In the genomic region with DNA sequence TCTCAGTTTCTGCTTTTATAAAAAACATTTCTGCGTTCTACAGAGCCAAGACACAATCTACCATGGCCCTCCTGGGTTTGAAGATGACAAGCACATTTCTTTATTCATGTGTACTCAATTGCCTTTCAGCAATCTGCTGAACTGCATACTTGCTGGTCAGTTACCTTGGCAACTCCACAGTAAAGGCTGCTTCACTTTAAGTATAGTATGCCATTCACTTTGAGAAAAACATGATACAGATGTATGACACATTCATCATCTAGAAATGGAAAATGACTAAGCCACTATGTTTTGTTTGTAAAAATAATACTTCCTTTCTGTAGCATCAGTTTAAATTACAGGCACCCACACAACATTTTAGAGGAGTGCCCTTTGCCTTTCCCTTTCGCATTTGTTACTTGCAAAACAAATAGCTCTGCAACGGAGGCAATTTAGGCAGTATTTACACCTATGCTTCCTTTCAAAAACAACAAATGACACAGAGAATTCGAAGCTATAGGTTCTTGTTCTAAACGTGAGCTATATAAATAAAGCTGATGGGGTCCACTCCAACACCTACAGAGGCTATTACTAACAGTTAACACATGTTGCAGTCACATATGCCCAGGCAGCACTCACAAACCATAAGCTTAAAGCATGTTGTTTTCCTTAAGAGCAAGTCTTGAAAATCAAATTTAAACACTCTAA, we compare ENCODE assay signal across 9 cellular contexts. TPM values are rescaled to one million over a fixed set of nuclear protein-coding genes. Genes with fewer than 3 reads are reported as not detected.
A peak's percentile ranks its signal among the peaks of the same experiment; 100 is the strongest.
DNase-seq lines count a peak whose midpoint lies in the region; ATAC-seq and TF ChIP-seq lines count a peak whose summit lies in the region.
"Had no signal": no experiment of that assay in that cellular context is flagged by ENCODE, and none has a peak within 500 bp of the region (broad histone marks: within the 10 kb centered on the region; RNA-seq: fewer than 3 reads in every experiment).

No MANE protein-coding gene starts in this region.

- H3K4me3 Mint-ChIP-seq in activated CD8-positive, alpha-beta memory T cell treated with anti-CD3 and anti-CD28 coated beads, Interleukin-2, amount 10 ng/mL, durations not matched to agents 7 days and 5 days = no peak overlapping the region

- H3K27ac Mint-ChIP-seq in activated CD8-positive, alpha-beta memory T cell treated with anti-CD3 and anti-CD28 coated beads, Interleukin-2, amount 10 ng/mL, durations not matched to agents 7 days and 5 days = no peak overlapping the region

- no peak overlapping the region for H3K27ac ChIP-seq in lower lobe of right lung
- H3K27ac ChIP-seq: VCaP had no signal

- H3K36me3 Mint-ChIP-seq in activated CD8-positive, alpha-beta memory T cell treated with anti-CD3 and anti-CD28 coated beads, Interleukin-2, amount 10 ng/mL, durations not matched to agents 7 days and 5 days = no peaks in the 10 kb centered on the region

- CTCF ChIA-PET in activated CD8-positive, alpha-beta memory T cell treated with anti-CD3 and anti-CD28 coated beads, Interleukin-2, amount 10 ng/mL, durations not matched to agents 7 days and 5 days (lab: Charles Lee) = interaction anchor here (1.6 kb wide), 1 partner anchor 8 kb away, joined by 4 read pairs; no protein-coding TSS in a partner anchor

- no peaks in the 10 kb centered on the region for H3K4me1 Mint-ChIP-seq in activated CD8-positive, alpha-beta memory T cell treated with anti-CD3 and anti-CD28 coated beads, Interleukin-2, amount 10 ng/mL, durations not matched to agents 7 days and 5 days

- intact Hi-C loops in lower lobe of right lung (cut with DNase I) = no loop called here

- no peak overlapping the region for H3K4me3 ChIP-seq in lower lobe of right lung

- TF ChIP-seq CTCF in GM13977 (IDR thresholded peaks at IDR 0.05; ENCODE audit: extremely low read depth, insufficient read depth, missing control alignments) = no peak
- TF ChIP-seq CTCF in lower lobe of right lung (IDR thresholded peaks at IDR 0.05) = no peak

- H3K9me3 ChIP-seq in lower lobe of right lung = no peaks in the 10 kb centered on the region

- H3K9me3 Mint-ChIP-seq in activated CD8-positive, alpha-beta memory T cell treated with anti-CD3 and anti-CD28 coated beads, Interleukin-2, amount 10 ng/mL, durations not matched to agents 7 days and 5 days (ENCODE audit: low read depth) = no peaks in the 10 kb centered on the region

- DNase-seq in GM13977 (ENCODE audit: low spot score) (peak; percentile 21), lower lobe of right lung (no peak), globus pallidus (ENCODE audit: low spot score) (no peak), NCI-H82 (lab: John Stamatoyannopoulos, UW) (no peak)
- DNase-seq in activated CD8-positive, alpha-beta memory T cell treated with anti-CD3 and anti-CD28 coated beads, Interleukin-2, amount 10 ng/mL, durations not matched to agents 7 days and 5 days = no peak

- H3K36me3 ChIP-seq in lower lobe of right lung = no peaks in the 10 kb centered on the region

- ATAC-seq in HG03060 (IDR thresholded peaks at IDR 0.05; ENCODE audit: low read depth, unreplicated experiment) (peak; percentile 54), SK-N-SH treated with all-trans-retinoic acid at 6 μM for 48 hours (peak; percentile 97), lower lobe of right lung (peak; percentile 49 to 67), HG02642 (IDR thresholded peaks at IDR 0.05; ENCODE audit: poor library complexity, unreplicated experiment) (no peak)
- no peak for ATAC-seq in activated CD8-positive, alpha-beta memory T cell treated with anti-CD3 and anti-CD28 coated beads, Interleukin-2, amount 10 ng/mL, durations not matched to agents 7 days and 5 days

- in situ Hi-C loops in GM13977 (cut with MboI; ENCODE audit: low pct_unique_long_range_greater_than_20kb, low sequenced_read_pairs, unreplicated experiment) = no loop called here

- H3K27me3 Mint-ChIP-seq in activated CD8-positive, alpha-beta memory T cell treated with anti-CD3 and anti-CD28 coated beads, Interleukin-2, amount 10 ng/mL, durations not matched to agents 7 days and 5 days = peaks cover 25% of the 10 kb centered on the region

- no peaks in the 10 kb centered on the region for H3K27me3 ChIP-seq in lower lobe of right lung (ENCODE audit: low read depth)

- H3K4me1 ChIP-seq in lower lobe of right lung = peaks cover 10% of the 10 kb centered on the region

TF ChIP-seq in SK-N-SH treated with all-trans-retinoic acid at 6 μM for 48 hours, 23 proteins besides CTCF, POLR2A, EP300 and RAD21:
- TF ChIP-seq TOX (CRISPR knock-in tag; IDR thresholded peaks at IDR 0.05; ENCODE audit: borderline replicate concordance) (peak; percentile 63; the same call in 1 of the 2 replicates), ISL1 (CRISPR knock-in tag; IDR thresholded peaks at IDR 0.05) (peak; percentile 78), ZFP3 (CRISPR knock-in tag; IDR thresholded peaks at IDR 0.05) (no peak)

RNA-seq across cellular contexts. Expression of gene SGCE, which starts 23.5 kb away (rescaled TPM):
- 47.1 TPM for total RNA-seq in lower lobe of right lung
- 1 to 10 TPM; 2.4 to 3.2 TPM for total RNA-seq in activated CD8-positive, alpha-beta memory T cell treated with anti-CD3 and anti-CD28 coated beads, Interleukin-2, amount 10 ng/mL, durations not matched to agents 7 days and 5 days

Comparison
In these comparisons a context has a peak if more than half of its experiments do, and no peak if none do; other contexts are left out.
1. ATAC-seq: peak in HG03060 (single experiment), SK-N-SH treated with all-trans-retinoic acid at 6 μM for 48 hours (single experiment) and lower lobe of right lung (2 of 2); none in HG02642 (single experiment) and activated CD8-positive, alpha-beta memory T cell treated with anti-CD3 and anti-CD28 coated beads, Interleukin-2, amount 10 ng/mL, durations not matched to agents 7 days and 5 days (single experiment).
2. RNA of gene SGCE, which starts 23.5 kb away (total RNA-seq): 47.1 TPM in lower lobe of right lung (single experiment); 2.4 to 3.2 TPM in activated CD8-positive, alpha-beta memory T cell treated with anti-CD3 and anti-CD28 coated beads, Interleukin-2, amount 10 ng/mL, durations not matched to agents 7 days and 5 days; every median in the first group is over 10 times any median in the second.